24 cellular contexts compared by ENCODE assay signal in genomic region chr5:171599396-171599795, GRCh38.
"Had no signal": no experiment of that assay in that cellular context is flagged by ENCODE, and none has a peak within 500 bp of the region (broad histone marks: within the 10 kb centered on the region; RNA-seq: fewer than 3 reads in every experiment).

No MANE protein-coding gene starts in this region.

- H3K27ac ChIP-seq: breast epithelium, foreskin keratinocyte, lower lobe of right lung, sigmoid colon, testis, vagina had no signal

- H3K27ac Mint-ChIP-seq: activated naive CD8-positive, alpha-beta T cell treated with anti-CD3 and anti-CD28 coated beads for 36 hours; activated T-cell treated with anti-CD3 and anti-CD28 coated beads, Interleukin-2, amount 50 U/mL, for 24 hours; activated T-helper 17 cell treated with anti-CD3 and anti-CD28 coated beads, Interleukin-2, amount 50 U/mL, for 72 hours; naive thymus-derived CD8-positive, alpha-beta T cell; T-cell; T-helper 2 cell treated with Interferon-gamma antibody and Interleukin-4, amounts not matched to agents 5 μg/mL and 100 μg/mL, for 36 hours; type B pancreatic cell had no signal

- H3K9me3 ChIP-seq: breast epithelium, lower lobe of right lung, sigmoid colon, testis, vagina had no signal

- H3K4me3 Mint-ChIP-seq: activated naive CD8-positive, alpha-beta T cell treated with anti-CD3 and anti-CD28 coated beads for 36 hours; activated T-cell treated with anti-CD3 and anti-CD28 coated beads, Interleukin-2, amount 50 U/mL, for 24 hours; activated T-helper 17 cell treated with anti-CD3 and anti-CD28 coated beads, Interleukin-2, amount 50 U/mL, for 72 hours; T-cell; T-helper 2 cell treated with Interferon-gamma antibody and Interleukin-4, amounts not matched to agents 5 μg/mL and 100 μg/mL, for 36 hours; type B pancreatic cell had no signal

- DNase-seq: activated CD4-positive, alpha-beta T cell treated with anti-CD3 and anti-CD28 coated beads for 1 hour; activated CD4-positive, alpha-beta T cell treated with anti-CD3 and anti-CD28 coated beads, Interleukin-2, amount 50 U/mL, for 1 hour; activated naive CD8-positive, alpha-beta T cell treated with anti-CD3 and anti-CD28 coated beads for 36 hours; activated T-cell treated with anti-CD3 and anti-CD28 coated beads, Interleukin-2, amount 50 U/mL, for 24 hours; cerebellar nuclear complex; cortex of kidney; effector CD4-positive, alpha-beta T cell; foreskin keratinocyte; left colon; lower lobe of right lung; naive thymus-derived CD8-positive, alpha-beta T cell; sigmoid colon; stimulated activated CD4-positive, alpha-beta T cell treated with anti-CD3 and anti-CD28 coated beads, Interleukin-2, amount 100 ng/mL, for 48 hours; stimulated activated CD8-positive, alpha-beta memory T cell treated with anti-CD3 and anti-CD28 coated beads, Interleukin-4, amount 100 ng/mL, for 48 hours; stimulated activated naive CD4-positive, alpha-beta T cell; T-cell; testis had no signal

- H3K27me3 ChIP-seq: sigmoid colon, testis, vagina had no signal

- ATAC-seq: activated T-helper 17 cell treated with anti-CD3 and anti-CD28 coated beads, Interleukin-2, amount 50 U/mL, for 72 hours; foreskin keratinocyte; left colon; lower lobe of right lung; naive thymus-derived CD8-positive, alpha-beta T cell; T-cell had no signal

- H3K36me3 Mint-ChIP-seq: activated naive CD8-positive, alpha-beta T cell treated with anti-CD3 and anti-CD28 coated beads for 36 hours; T-cell; type B pancreatic cell had no signal

- H3K36me3 ChIP-seq: breast epithelium, lower lobe of right lung, sigmoid colon, vagina had no signal

- H3K9me3 Mint-ChIP-seq: activated T-cell treated with anti-CD3 and anti-CD28 coated beads, Interleukin-2, amount 50 U/mL, for 24 hours; T-helper 2 cell treated with Interferon-gamma antibody and Interleukin-4, amounts not matched to agents 5 μg/mL and 100 μg/mL, for 36 hours; type B pancreatic cell had no signal

- H3K4me1 ChIP-seq: breast epithelium, foreskin keratinocyte, testis had no signal

- FAIRE-seq: astrocyte, islet of Langerhans had no signal

- H3K4me3 ChIP-seq: breast epithelium, lower lobe of right lung, sigmoid colon, testis, vagina had no signal
